12 cellular contexts compared by ENCODE assay signal in genomic region chr1:178262101-178262500, GRCh38.
DNase-seq lines count a peak whose midpoint lies in the region; ATAC-seq, FAIRE-seq and TF ChIP-seq lines count a peak whose summit lies in the region.
"Had no signal": no experiment of that assay in that cellular context is flagged by ENCODE, and none has a peak within 500 bp of the region (broad histone marks: within the 10 kb centered on the region; RNA-seq: fewer than 3 reads in every experiment).

No MANE protein-coding gene starts in this region.

- DNase-seq in AG10803 (ENCODE audit: low read depth) (peak; percentile 57), NCI-H1048 (lab: John Stamatoyannopoulos, UW) (peak; percentile 89), mammary epithelial cell (peak; percentile 84), keratinocyte (ENCODE audit: low read depth, low spot score) (no peak), MG63 (no peak), transverse colon (no peak)
- DNase-seq in stimulated activated CD4-positive, alpha-beta T cell treated with anti-CD3 and anti-CD28 coated beads, Interleukin-2, amount 100 ng/mL, for 48 hours = no peak
- DNase-seq: CD4-positive, CD25-positive, alpha-beta regulatory T cell; T-helper 1 cell had no signal

- H3K79me2 ChIP-seq in mammary epithelial cell (ENCODE audit: insufficient read depth, low read length) (peaks cover 78% of the 10 kb centered on the region), keratinocyte (ENCODE audit: control insufficient read depth, insufficient read depth, low read length) (peaks cover 41% of the 10 kb centered on the region)

- CTCF ChIA-PET in mammary epithelial cell (lab: Charles Lee; ENCODE audit: low non-redundant PET) = no interaction called here

- H3K4me3 ChIP-seq in AG10803 (ENCODE audit: low read length) (no peak overlapping the region), mammary epithelial cell (replicated peaks in 1 of 3; ENCODE audit: insufficient read depth in 1 of 3, low read depth in 2 of 3, low read length in 3 of 3) (no peak overlapping the region), keratinocyte (ENCODE audit: control insufficient read depth in 2 of 3, extremely low read depth in 1 of 3, insufficient read depth in 2 of 3, low read depth in 1 of 3, low read length in 3 of 3) (no peak overlapping the region), MG63 (no peak overlapping the region), transverse colon (no peak overlapping the region)
- H3K4me3 ChIP-seq: prostate gland had no signal

- no peak for TF ChIP-seq EP300 in transverse colon (IDR thresholded peaks at IDR 0.05; ENCODE audit: low read depth)

- H3K4me1 ChIP-seq in mammary epithelial cell (ENCODE audit: insufficient read depth, low read length) = peaks cover 8% of the 10 kb centered on the region
- peaks cover 13% of the 10 kb centered on the region for H3K4me1 ChIP-seq in keratinocyte (ENCODE audit: control insufficient read depth, extremely low read depth, insufficient read depth, low read length)
- peaks cover 0 to 13% (median 0%) of the 10 kb centered on the region in 4 donors for H3K4me1 ChIP-seq in transverse colon
- H3K4me1 ChIP-seq: prostate gland had no signal

- peak overlapping the region; percentile 49 for H3K4me2 ChIP-seq in mammary epithelial cell (ENCODE audit: insufficient read depth, low read depth, low read length)
- no peak overlapping the region for H3K4me2 ChIP-seq in keratinocyte (ENCODE audit: control insufficient read depth, extremely low read depth, insufficient read depth, low read depth, low read length)

- dilution Hi-C loops in mammary epithelial cell (cut with HindIII; ENCODE audit: low sequenced_read_pairs) (no loop called here), keratinocyte (cut with MboI; ENCODE audit: extremely low pct_ligation_motif_present, low sequenced_read_pairs) (no loop called here)

- no TSS peak for BruUV-seq in mammary epithelial cell (replicated peaks; lab: Mats Ljungman, UMichigan)

- ATAC-seq in GM21737 (IDR thresholded peaks at IDR 0.05; ENCODE audit: unreplicated experiment) = no peak

- intact Hi-C loops in mammary epithelial cell (cut with micrococcal nuclease) (loop anchor here (10.0 kb wide), 1 partner anchor 67 kb away; no protein-coding TSS in a partner anchor), transverse colon (cut with DNase I; ENCODE audit: low total_unique reads) (no loop called here)

- TF ChIP-seq POLR2A in transverse colon (IDR thresholded peaks at IDR 0.05) = no peak

- 10% methylated on average over 3 of the region's 3 CpGs for WGBS in mammary epithelial cell (ENCODE audit: low coverage, missing lambda C conversion rate)
- 19 to 25% methylated on average over 3 of the region's 3 CpGs for WGBS in transverse colon (ENCODE audit: low coverage in 1 of 2), 2 donors

- H3K36me3 ChIP-seq in mammary epithelial cell (ENCODE audit: insufficient read depth, low read length) = no peaks in the 10 kb centered on the region
- no peaks in the 10 kb centered on the region for H3K36me3 ChIP-seq in keratinocyte (ENCODE audit: control insufficient read depth in 2 of 2, extremely low read depth in 1 of 2, insufficient read depth in 2 of 2, low read length in 2 of 2)
- H3K36me3 ChIP-seq in MG63 = no peaks in the 10 kb centered on the region
- no peaks in the 10 kb centered on the region for H3K36me3 ChIP-seq in transverse colon
- H3K36me3 ChIP-seq: prostate gland had no signal

- no peak overlapping the region for H2AFZ ChIP-seq in mammary epithelial cell (ENCODE audit: low read depth, low read length)
- no peak overlapping the region for H2AFZ ChIP-seq in keratinocyte (ENCODE audit: control insufficient read depth, low read length)

- TF ChIP-seq CTCF in AG10803 (conservative IDR thresholded peaks at IDR 0.05; ENCODE audit: low read length) (no peak), mammary epithelial cell (conservative IDR thresholded peaks at IDR 0.05 in 1 of 2, IDR thresholded peaks at IDR 0.05 in 1 of 2; ENCODE audit: extremely low read depth in 1 of 2, insufficient read depth in 1 of 2, low read depth in 1 of 2, low read length in 2 of 2) (no peak), keratinocyte (optimal IDR thresholded peaks at IDR 0.05 in 1 of 3, IDR thresholded peaks at IDR 0.05 in 1 of 3, conservative IDR thresholded peaks at IDR 0.05 in 1 of 3; ENCODE audit: extremely low read depth in 1 of 3, insufficient read depth in 2 of 3, low read length in 3 of 3) (no peak), transverse colon (IDR thresholded peaks at IDR 0.05) (no peak)

- no peaks in the 10 kb centered on the region for H3K9me1 ChIP-seq in keratinocyte (ENCODE audit: control insufficient read depth, extremely low read depth, insufficient read depth, low read length)

- in situ Hi-C loops in mammary epithelial cell (cut with MboI; ENCODE audit: low sequenced_read_pairs in 2 of 2) = no loop called here
- in situ Hi-C loops in transverse colon (cut with MboI; ENCODE audit: low pct_ligation_motif_present in 1 of 4, low pct_unique_long_range_greater_than_20kb in 1 of 4, low sequenced_read_pairs in 3 of 4) = no loop called here

- H3K9ac ChIP-seq in mammary epithelial cell (ENCODE audit: insufficient read depth, low read length) = peak overlapping the region; percentile 37
- H3K9ac ChIP-seq in keratinocyte (ENCODE audit: control insufficient read depth, extremely low read depth, insufficient read depth, low read length) = no peak overlapping the region

- peak; percentile 60 for FAIRE-seq in keratinocyte (lab: Jason Lieb, UNC)
- FAIRE-seq: GM12892 had no signal

- H3K27me3 ChIP-seq in mammary epithelial cell (ENCODE audit: insufficient read depth, low read length) = no peaks in the 10 kb centered on the region
- no peaks in the 10 kb centered on the region for H3K27me3 ChIP-seq in keratinocyte (ENCODE audit: control insufficient read depth, extremely low read depth, insufficient read depth, low read length)
- no peaks in the 10 kb centered on the region for H3K27me3 ChIP-seq in MG63
- H3K27me3 ChIP-seq in transverse colon = no peaks in the 10 kb centered on the region

- H3K9me3 ChIP-seq in mammary epithelial cell (replicated peaks; ENCODE audit: insufficient read depth, low read length) (no peaks in the 10 kb centered on the region), keratinocyte (ENCODE audit: control insufficient read depth, low read depth, low read length) (no peaks in the 10 kb centered on the region), MG63 (no peaks in the 10 kb centered on the region), transverse colon (no peaks in the 10 kb centered on the region)
- H3K9me3 ChIP-seq: prostate gland had no signal

- peak overlapping the region; percentile 80 for H3K27ac ChIP-seq in mammary epithelial cell (ENCODE audit: insufficient read depth, low read depth, low read length)
- no peak overlapping the region for H3K27ac ChIP-seq in keratinocyte (ENCODE audit: control insufficient read depth, insufficient read depth, low read length)
- no peak overlapping the region for H3K27ac ChIP-seq in transverse colon
- H3K27ac ChIP-seq: prostate gland had no signal

- H4K20me1 ChIP-seq in mammary epithelial cell (ENCODE audit: insufficient read depth, low read length) = no peaks in the 10 kb centered on the region
- H4K20me1 ChIP-seq in keratinocyte (ENCODE audit: control insufficient read depth, extremely low read depth, insufficient read depth, low read length) = no peaks in the 10 kb centered on the region

Comparison
In these comparisons a context has a peak if more than half of its experiments do, and no peak if none do; other contexts are left out.
1. DNase-seq: peak in AG10803 (single experiment), NCI-H1048 (single experiment) and mammary epithelial cell (single experiment); none in keratinocyte (single experiment), stimulated activated CD4-positive, alpha-beta T cell treated with anti-CD3 and anti-CD28 coated beads, Interleukin-2, amount 100 ng/mL, for 48 hours (0 of 2), MG63 (single experiment) and transverse colon (single experiment).